In the genomic region with DNA sequence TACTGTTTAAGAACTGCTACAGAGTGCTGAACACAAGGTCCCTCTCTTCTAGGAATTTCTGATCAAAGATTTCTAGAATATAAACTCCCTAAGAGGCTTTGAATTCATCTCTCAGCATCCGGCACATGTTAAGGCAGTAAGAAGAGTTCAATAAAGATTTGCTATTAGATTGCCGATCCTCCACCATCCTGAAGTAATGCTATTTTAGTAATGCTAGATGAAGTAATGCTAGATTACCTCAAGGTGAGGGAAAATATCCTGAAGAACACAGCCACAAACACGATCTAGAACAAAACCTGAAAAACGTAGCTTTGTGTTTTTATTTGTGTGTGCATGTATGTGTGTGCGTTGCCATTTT, we compare ENCODE assay signal across 8 cellular contexts. TPM values are rescaled to one million over a fixed set of nuclear protein-coding genes. Genes with fewer than 3 reads are reported as not detected.
DNase-seq lines count a peak whose midpoint lies in the region; ATAC-seq, FAIRE-seq and TF ChIP-seq lines count a peak whose summit lies in the region.

No MANE protein-coding gene starts in this region.

- H3K4me3 ChIP-seq in iPS-11a (ENCODE audit: low read depth, low read length) = peak overlapping the region; percentile 94

- CTCF ChIA-PET in activated CD4-positive, alpha-beta memory T cell treated with anti-CD3 and anti-CD28 coated beads for 36 hours (lab: Charles Lee) = interaction anchor here (1.2 to 1.9 kb wide), 3 partner anchors 10 to 333 kb away, joined by 5 to 6 read pairs (median 5); no protein-coding TSS in a partner anchor

- peak overlapping the region; percentile 97 for H3K4me3 Mint-ChIP-seq in HFFc6
- H3K4me3 Mint-ChIP-seq in activated CD4-positive, alpha-beta memory T cell treated with anti-CD3 and anti-CD28 coated beads for 36 hours = peak overlapping the region; percentile 89
- peak overlapping the region; percentile 89 for H3K4me3 Mint-ChIP-seq in stimulated activated effector memory CD8-positive, alpha-beta T cell treated with anti-CD3 and anti-CD28 coated beads, Interleukin-12 subunit alpha, Interleukin-12 subunit beta, amount 100 ng/mL, for 72 hours

- H3K27me3 Mint-ChIP-seq in HFFc6 (ENCODE audit: insufficient read depth) = no peaks in the 10 kb centered on the region
- no peaks in the 10 kb centered on the region for H3K27me3 Mint-ChIP-seq in activated CD4-positive, alpha-beta memory T cell treated with anti-CD3 and anti-CD28 coated beads for 36 hours

- H3K9me3 Mint-ChIP-seq in HFFc6 = no peaks in the 10 kb centered on the region
- no peaks in the 10 kb centered on the region for H3K9me3 Mint-ChIP-seq in activated CD4-positive, alpha-beta memory T cell treated with anti-CD3 and anti-CD28 coated beads for 36 hours
- H3K9me3 Mint-ChIP-seq in stimulated activated effector memory CD8-positive, alpha-beta T cell treated with anti-CD3 and anti-CD28 coated beads, Interleukin-12 subunit alpha, Interleukin-12 subunit beta, amount 100 ng/mL, for 72 hours = no peaks in the 10 kb centered on the region

- no peak for ATAC-seq in stimulated activated effector memory CD8-positive, alpha-beta T cell treated with anti-CD3 and anti-CD28 coated beads, Interleukin-12 subunit alpha, Interleukin-12 subunit beta, amount 100 ng/mL, for 72 hours
- no peak for ATAC-seq in GM21619 (IDR thresholded peaks at IDR 0.05; ENCODE audit: unreplicated experiment)

- intact Hi-C loops in activated CD4-positive, alpha-beta memory T cell treated with anti-CD3 and anti-CD28 coated beads for 36 hours (cut with micrococcal nuclease) = loop anchor here (1.0 to 2.0 kb wide), 4 partner anchors 14 to 333 kb away; partner anchors contain the start of gene MYL12A

- TF ChIP-seq CTCF in HFFc6 (IDR thresholded peaks at IDR 0.05) = no peak

- peaks cover 60% of the 10 kb centered on the region for H3K36me3 Mint-ChIP-seq in HFFc6 (ENCODE audit: low read depth)
- H3K36me3 Mint-ChIP-seq in activated CD4-positive, alpha-beta memory T cell treated with anti-CD3 and anti-CD28 coated beads for 36 hours = peaks cover 20% of the 10 kb centered on the region
- H3K36me3 Mint-ChIP-seq in stimulated activated effector memory CD8-positive, alpha-beta T cell treated with anti-CD3 and anti-CD28 coated beads, Interleukin-12 subunit alpha, Interleukin-12 subunit beta, amount 100 ng/mL, for 72 hours = peaks cover 47% of the 10 kb centered on the region

- H3K4me1 Mint-ChIP-seq in HFFc6 (ENCODE audit: low read depth) = peaks cover 73% of the 10 kb centered on the region
- H3K4me1 Mint-ChIP-seq in activated CD4-positive, alpha-beta memory T cell treated with anti-CD3 and anti-CD28 coated beads for 36 hours (ENCODE audit: low read depth) = peaks cover 60% of the 10 kb centered on the region
- H3K4me1 Mint-ChIP-seq in stimulated activated effector memory CD8-positive, alpha-beta T cell treated with anti-CD3 and anti-CD28 coated beads, Interleukin-12 subunit alpha, Interleukin-12 subunit beta, amount 100 ng/mL, for 72 hours = peaks cover 83% of the 10 kb centered on the region

- no peak for FAIRE-seq in frontal cortex (lab: Jason Lieb, UNC)

- H3K27ac Mint-ChIP-seq in HFFc6 = peak overlapping the region; percentile 97
- peak overlapping the region; percentile 95 for H3K27ac Mint-ChIP-seq in activated CD4-positive, alpha-beta memory T cell treated with anti-CD3 and anti-CD28 coated beads for 36 hours
- peak overlapping the region; percentile 98 for H3K27ac Mint-ChIP-seq in stimulated activated effector memory CD8-positive, alpha-beta T cell treated with anti-CD3 and anti-CD28 coated beads, Interleukin-12 subunit alpha, Interleukin-12 subunit beta, amount 100 ng/mL, for 72 hours

- POLR2A ChIA-PET in activated CD4-positive, alpha-beta memory T cell treated with anti-CD3 and anti-CD28 coated beads for 36 hours (lab: Charles Lee) = interaction anchor here (1.0 to 3.5 kb wide), 3 partner anchors 12 to 36 kb away, joined by 3 to 24 read pairs (median 7); no protein-coding TSS in a partner anchor

- DNase-seq in HFFc6 (no peak), GM19240 (ENCODE audit: insufficient read length, low spot score) (no peak), frontal cortex (ENCODE audit: low spot score in 2 of 2) (no peak)
- no peak for DNase-seq in activated CD4-positive, alpha-beta memory T cell treated with anti-CD3 and anti-CD28 coated beads for 36 hours
- DNase-seq in stimulated activated effector memory CD8-positive, alpha-beta T cell treated with anti-CD3 and anti-CD28 coated beads, Interleukin-12 subunit alpha, Interleukin-12 subunit beta, amount 100 ng/mL, for 72 hours (ENCODE audit: low spot score in 2 of 2) = no peak
- no peak for DNase-seq in activated CD4-positive, CD25-positive, alpha-beta regulatory T cell (lab: John Stamatoyannopoulos, UW)

RNA-seq across cellular contexts. Expression of gene MYL12B, which starts 0.9 kb away (rescaled TPM):
- total RNA-seq in HFFc6 (2021; fragmentation: NEBNext Ultra II Directional; extraction: Animal tissue kit (Norgen Biotek cat#: 25700)) = 100 to 1,000 TPM; 590 to 686 (median 637) TPM
- total RNA-seq in activated CD4-positive, alpha-beta memory T cell treated with anti-CD3 and anti-CD28 coated beads for 36 hours = 100 to 1,000 TPM; 335 to 339 TPM
- 186 TPM for total RNA-seq in frontal cortex

RNA-seq across cellular contexts. Expression of gene MYL12A, which starts 13.4 kb away (rescaled TPM):
- total RNA-seq in HFFc6 (2021; fragmentation: NEBNext Ultra II Directional; extraction: Animal tissue kit (Norgen Biotek cat#: 25700)) = 100 to 1,000 TPM; 425 to 713 (median 651) TPM
- 100 to 1,000 TPM; 538 to 542 TPM for total RNA-seq in activated CD4-positive, alpha-beta memory T cell treated with anti-CD3 and anti-CD28 coated beads for 36 hours
- 59.1 TPM for total RNA-seq in frontal cortex

RNA-seq across cellular contexts. Expression of gene MYOM1, which starts 41.2 kb away (rescaled TPM):
- total RNA-seq in HFFc6 (2021; fragmentation: NEBNext Ultra II Directional; extraction: Animal tissue kit (Norgen Biotek cat#: 25700)) = under 1 TPM in 4 of 6 experiments, not detected in 2; 0.03 to 0.14 (median 0.06) TPM
- total RNA-seq in activated CD4-positive, alpha-beta memory T cell treated with anti-CD3 and anti-CD28 coated beads for 36 hours = 1 to 10 TPM in 1 of 2 experiments, under 1 TPM in 1; 0.90 to 1.2 TPM
- 0.82 TPM for total RNA-seq in frontal cortex
